In genomic region chr12:11681695-11682094, GRCh38 we compare ENCODE assay signal across 8 cellular contexts. TPM values are rescaled to one million over a fixed set of nuclear protein-coding genes. Genes with fewer than 3 reads are reported as not detected.
A peak's percentile ranks its signal among the peaks of the same experiment; 100 is the strongest.
DNase-seq lines count a peak whose midpoint lies in the region; ATAC-seq, FAIRE-seq and TF ChIP-seq lines count a peak whose summit lies in the region.
"Not testable (repeated sequence)": the region's sequence is repeated elsewhere in the genome, so short reads cannot be mapped to it uniquely, and the experiment has no call there.

No MANE protein-coding gene starts in this region.

- H3K4me1 ChIP-seq in HEK293 (ENCODE audit: control insufficient read depth, insufficient read depth, low read length); K562 (replicated peaks in 1 of 2; ENCODE audit: control insufficient read depth in 2 of 2, insufficient read depth in 2 of 2, low read length in 2 of 2): not testable (repeated sequence)
- peaks cover 12% of the 10 kb centered on the region for H3K4me1 ChIP-seq in GM12878 (ENCODE audit: control insufficient read depth, insufficient read depth, low read length)

- H3K36me3 Mint-ChIP-seq in dendritic cell treated with granulocyte-macrophage colony-stimulating factor and Interleukin-4, amounts not matched to agents 40 ng/mL and 50 ng/mL, for 4 days (ENCODE audit: low read depth) = peaks cover 69% of the 10 kb centered on the region
- peaks cover 13% of the 10 kb centered on the region for H3K36me3 Mint-ChIP-seq in endothelial cell (ENCODE audit: low read depth, unreplicated experiment)

- H3K27me3 Mint-ChIP-seq in dendritic cell treated with granulocyte-macrophage colony-stimulating factor and Interleukin-4, amounts not matched to agents 40 ng/mL and 50 ng/mL, for 4 days; endothelial cell (ENCODE audit: unreplicated experiment): not testable (repeated sequence)

- H3K4me1 Mint-ChIP-seq in dendritic cell treated with granulocyte-macrophage colony-stimulating factor and Interleukin-4, amounts not matched to agents 40 ng/mL and 50 ng/mL, for 4 days (ENCODE audit: low read depth) = peaks cover 95% of the 10 kb centered on the region
- H3K4me1 Mint-ChIP-seq in endothelial cell (ENCODE audit: unreplicated experiment) = peaks cover 32% of the 10 kb centered on the region

- not testable (repeated sequence) for H3K9me3 ChIP-seq in HEK293 (ENCODE audit: control insufficient read depth, insufficient read depth, low read depth, low read length); GM12878 (replicated peaks; ENCODE audit: control insufficient read depth, insufficient read depth, low read length); K562 (replicated peaks; ENCODE audit: control insufficient read depth, insufficient read depth, low read depth, low read length)

- H3K9ac ChIP-seq in GM12878 (ENCODE audit: control insufficient read depth, insufficient read depth, low read length); K562 (ENCODE audit: insufficient read depth in 1 of 2, low read depth in 2 of 2, low read length in 2 of 2): not testable (repeated sequence)

- not testable (repeated sequence) for TF ChIP-seq EP300 in GM12878 (IDR thresholded peaks at IDR 0.05; ENCODE audit: borderline replicate concordance in 1 of 2, control insufficient read depth in 1 of 2, low read depth in 2 of 2, low read length in 2 of 2); K562 (IDR thresholded peaks at IDR 0.05; ENCODE audit: low read length)

- not testable (repeated sequence) for TF ChIP-seq POLR2A in GM12878 (IDR thresholded peaks at IDR 0.05; ENCODE audit: low read depth, low read length); K562 (conservative IDR thresholded peaks at IDR 0.05)

- SMC1A ChIA-PET in GM12878 (lab: Charles Lee; ENCODE audit: uncharacterized antibody, unreplicated experiment) = interaction anchor here (1.6 to 1.7 kb wide), 2 partner anchors 18 to 78 kb away, joined by 4 to 5 read pairs; no protein-coding TSS in a partner anchor

- CTCF ChIA-PET in HEK293 (lab: Yijun Ruan, JAX) = interaction anchor here (1.2 kb wide), 1 partner anchor 12 kb away, joined by 3 read pairs; no protein-coding TSS in a partner anchor
- CTCF ChIA-PET in GM12878 (lab: Yijun Ruan, JAX); K562 (lab: Yijun Ruan, JAX; ENCODE audit: low intra/inter-chr PET ratio): not testable (repeated sequence)

- not testable (repeated sequence) for H3K27ac ChIP-seq in HEK293 (ENCODE audit: extremely low read depth, low read depth, low read length); GM12878 (ENCODE audit: control insufficient read depth, insufficient read depth); K562 (ENCODE audit: extremely low read depth, low read depth, low read length)

- not testable (repeated sequence) for H3K4me3 Mint-ChIP-seq in dendritic cell treated with granulocyte-macrophage colony-stimulating factor and Interleukin-4, amounts not matched to agents 40 ng/mL and 50 ng/mL, for 4 days
- H3K4me3 Mint-ChIP-seq in endothelial cell (ENCODE audit: unreplicated experiment) = peak overlapping the region; percentile 17

- H3K27me3 ChIP-seq in GM12878 (replicated peaks in 1 of 2; ENCODE audit: control insufficient read depth in 2 of 2, insufficient read depth in 2 of 2, low read length in 1 of 2); K562 (ENCODE audit: control insufficient read depth in 2 of 2, insufficient read depth in 2 of 2, low read length in 2 of 2): not testable (repeated sequence)

- H3K4me3 ChIP-seq in HEK293 (ENCODE audit: low read depth, low read length); GM12878; K562: not testable (repeated sequence)

- peak overlapping the region; percentile 79 for H3K27ac Mint-ChIP-seq in dendritic cell treated with granulocyte-macrophage colony-stimulating factor and Interleukin-4, amounts not matched to agents 40 ng/mL and 50 ng/mL, for 4 days
- H3K27ac Mint-ChIP-seq in endothelial cell (ENCODE audit: unreplicated experiment) = not testable (repeated sequence)

- H3K9me3 Mint-ChIP-seq in dendritic cell treated with granulocyte-macrophage colony-stimulating factor and Interleukin-4, amounts not matched to agents 40 ng/mL and 50 ng/mL, for 4 days; endothelial cell (ENCODE audit: unreplicated experiment): not testable (repeated sequence)

- H3K36me3 ChIP-seq in HEK293 (ENCODE audit: control insufficient read depth in 2 of 2, insufficient read depth in 1 of 2, low read length in 2 of 2); GM12878 (ENCODE audit: control insufficient read depth in 2 of 2, insufficient read depth in 2 of 2, low read length in 1 of 2); K562 (ENCODE audit: control insufficient read depth, insufficient read depth, low read length): not testable (repeated sequence)

- in situ Hi-C loops in GM12878 (cut with MboI); K562 (cut with MboI): not testable (repeated sequence)

- H4K20me1 ChIP-seq in GM12878 (ENCODE audit: control insufficient read depth, insufficient read depth); K562 (replicated peaks; ENCODE audit: control insufficient read depth, insufficient read depth, low read length): not testable (repeated sequence)

- RAD21 ChIA-PET in GM12878 (lab: Charles Lee; ENCODE audit: unreplicated experiment) = not testable (repeated sequence)

- not testable (repeated sequence) for TF ChIP-seq RAD21 in GM12878 (IDR thresholded peaks at IDR 0.05; ENCODE audit: insufficient read depth, low read depth, low read length); K562 (CRISPR knock-in tag; conservative IDR thresholded peaks at IDR 0.05 in 1 of 2, IDR thresholded peaks at IDR 0.05 in 1 of 2)

- 98% methylated on average over 3 of the region's 3 CpGs for WGBS in GM12878 (ENCODE audit: insufficient coverage, insufficient replicate concordance, low lambda C conversion rate, missing lambda C conversion rate)
- WGBS in K562 (ENCODE audit: insufficient coverage, low coverage, missing lambda C conversion rate) = 83% methylated on average over 3 of the region's 3 CpGs

- POLR2A ChIA-PET in HEK293 (lab: Yijun Ruan, JAX); K562 (lab: Yijun Ruan, JAX): not testable (repeated sequence)
- POLR2A ChIA-PET in GM12878 (lab: Charles Lee) = interaction anchor here (1.4 kb wide), 1 partner anchor 8 kb away, joined by 3 read pairs; no protein-coding TSS in a partner anchor

- H3K79me2 ChIP-seq in GM12878 (ENCODE audit: control insufficient read depth, insufficient read depth, low read length) = peaks cover 93% of the 10 kb centered on the region
- not testable (repeated sequence) for H3K79me2 ChIP-seq in K562 (ENCODE audit: control insufficient read depth, insufficient read depth, low read length)

- not testable (repeated sequence) for H3K4me2 ChIP-seq in GM12878 (ENCODE audit: control insufficient read depth, insufficient read depth); K562 (ENCODE audit: insufficient read depth, low read length)

- ATAC-seq in GM12878, K562: not testable (repeated sequence)

- not testable (repeated sequence) for TF ChIP-seq CTCF in HEK293 (tag by site-specific recombination; IDR thresholded peaks at IDR 0.05); GM12878 (IDR thresholded peaks at IDR 0.05 in 2 of 3, conservative IDR thresholded peaks at IDR 0.05 in 1 of 3; ENCODE audit: control insufficient read depth in 2 of 3, extremely low read depth in 1 of 3, insufficient read depth in 1 of 3, low read depth in 3 of 3, low read length in 3 of 3); K562 (IDR thresholded peaks at IDR 0.05 in 2 of 3, conservative IDR thresholded peaks at IDR 0.05 in 1 of 3; ENCODE audit: insufficient read depth in 2 of 3, low read depth in 1 of 3, low read length in 3 of 3); endothelial cell (IDR thresholded peaks at IDR 0.05; ENCODE audit: unreplicated experiment)

- FAIRE-seq in HTR-8/SVneo (lab: Jason Lieb, UNC) (peak; percentile 48), urothelium cell line (lab: Jason Lieb, UNC) (peak; percentile 73)
- not testable (repeated sequence) for FAIRE-seq in GM12878 (lab: Jason Lieb, UNC); K562 (lab: Jason Lieb, UNC)

- H3K9me1 ChIP-seq in K562 (ENCODE audit: control insufficient read depth, insufficient read depth, low read length) = not testable (repeated sequence)

- DNase-seq in HTR-8/SVneo (ENCODE audit: insufficient read length, low spot score); GM12878 (ENCODE audit: low read depth, low spot score); K562 (ENCODE audit: extremely low read depth in 1 of 4, low spot score in 3 of 4); endothelial cell (ENCODE audit: low spot score); urothelium cell line (ENCODE audit: low spot score): not testable (repeated sequence)
- peak; percentile 1 for DNase-seq in islet precursor cell

- not testable (repeated sequence) for BruUV-seq in GM12878 (replicated peaks; lab: Mats Ljungman, UMichigan); K562 (replicated peaks; lab: Mats Ljungman, UMichigan)

- not testable (repeated sequence) for H2AFZ ChIP-seq in GM12878 (ENCODE audit: control insufficient read depth, low read depth, low read length); K562 (ENCODE audit: low read depth, low read length)

- intact Hi-C loops in GM12878 (cut with micrococcal nuclease; ENCODE audit: unreplicated experiment); K562 (cut with micrococcal nuclease); dendritic cell treated with granulocyte-macrophage colony-stimulating factor and Interleukin-4, amounts not matched to agents 40 ng/mL and 50 ng/mL, for 4 days (cut with micrococcal nuclease): not testable (repeated sequence)

RNA-seq across cellular contexts. Expression of gene ETV6, which starts 32.2 kb away (rescaled TPM):
- total RNA-seq in GM12878 (2013; cell fraction: nucleolus; rRNA removed) = 109 and 115 TPM in 2 replicates
- 24.0 and 24.9 TPM in 2 replicates for total RNA-seq in GM12878 (2014; rRNA removed)
- total RNA-seq in GM12878 (2014; rRNA removed; fragmentation: Illumina TruSeq; extraction: Trizol) = 26.3 and 28.4 TPM in 2 replicates
- 69.7 and 74.8 TPM in 2 replicates for total RNA-seq in GM12878 (2021)
- polyA plus RNA-seq in GM12878 (2011; ENCODE audit: low read depth) = 18.0 TPM
- polyA plus RNA-seq in GM12878 (2011; rRNA removed) = 27.2 and 29.7 TPM in 2 replicates
- polyA plus RNA-seq in GM12878 (2011; cell fraction: cytosol; rRNA removed) = 21.0 and 26.5 TPM in 2 replicates
- polyA plus RNA-seq in GM12878 (2011; cell fraction: nucleus; rRNA removed) = 53.6 and 57.2 TPM in 2 replicates
- 22.0 and 25.1 TPM in 2 replicates for polyA plus RNA-seq in GM12878 (2012)
- 32.6 and 34.6 TPM in 2 replicates for polyA plus RNA-seq in GM12878 (2014; fragmentation: Illumina TruSeq; extraction: Trizol)
- polyA plus RNA-seq in GM12878 (2014; fragmentation: Nextera tagmentation; extraction: Ambion mirVana) = 10 to 100 TPM in 1 of 2 experiments, 1 to 10 TPM in 1; 6.6 to 10.4 TPM
- 25.1 and 26.3 TPM in 2 replicates for polyA plus RNA-seq in GM12878 (2014; rRNA removed)
- polyA plus RNA-seq in GM12878 (2016; fragmentation: Nextera tagmentation; extraction: Ambion mirVana) = 10 to 100 TPM in 1 of 2 experiments, 1 to 10 TPM in 1; 7.8 to 12.5 TPM
- polyA minus RNA-seq in GM12878 (2011; rRNA and poly(A)+ RNA removed) = 52.2 and 65.0 TPM in 2 replicates
- 23.9 and 25.7 TPM in 2 replicates for polyA minus RNA-seq in GM12878 (2011; cell fraction: cytosol; rRNA and poly(A)+ RNA removed)
- polyA minus RNA-seq in GM12878 (2011; cell fraction: nucleus; rRNA and poly(A)+ RNA removed) = 74.2 and 133 TPM in 2 replicates
- total RNA-seq in K562 (2011; cell fraction: chromatin; rRNA removed; ENCODE audit: low replicate concordance) = 9.4 and 9.8 TPM in 2 replicates
- total RNA-seq in K562 (2011; cell fraction: nucleolus; rRNA removed) = 5.7 and 6.3 TPM in 2 replicates
- total RNA-seq in K562 (2011; cell fraction: nucleoplasm; rRNA removed) = 4.8 and 14.7 TPM in 2 replicates
- 3.4 and 4.6 TPM in 2 replicates for total RNA-seq in K562 (2014; rRNA removed)
- total RNA-seq in K562 (2014; rRNA removed; fragmentation: Illumina TruSeq; extraction: Trizol) = 4.1 and 5.1 TPM in 2 replicates
- total RNA-seq in K562 (2015; rRNA removed; fragmentation: Illumina TruSeq; extraction: Trizol) = 6.4 and 6.6 TPM in 2 replicates
- 10.6 and 12.7 TPM in 2 replicates for total RNA-seq in K562 (2021)
- polyA plus RNA-seq in K562 (2011; rRNA removed) = 3.1 and 3.9 TPM in 2 replicates
- polyA plus RNA-seq in K562 (2011; cell fraction: cytosol; rRNA removed) = 2.1 and 2.9 TPM in 2 replicates
- polyA plus RNA-seq in K562 (2011; cell fraction: nucleus; rRNA removed) = 5.8 and 8.2 TPM in 2 replicates
- 4.0 and 5.5 TPM in 2 replicates for polyA plus RNA-seq in K562 (2012)
- 5.6 and 5.8 TPM in 2 replicates for polyA plus RNA-seq in K562 (2014; fragmentation: Illumina TruSeq; extraction: Trizol)
- polyA plus RNA-seq in K562 (2014; fragmentation: Nextera tagmentation; extraction: Ambion mirVana) = 1 to 10 TPM in 1 of 2 experiments, under 1 TPM in 1; 0.81 to 1.8 TPM
- 3.9 and 4.1 TPM in 2 replicates for polyA plus RNA-seq in K562 (2014; rRNA removed)
- polyA minus RNA-seq in K562 (2011; rRNA and poly(A)+ RNA removed) = 7.4 and 7.5 TPM in 2 replicates
- polyA minus RNA-seq in K562 (2011; cell fraction: cytosol; rRNA and poly(A)+ RNA removed) = 4.9 and 5.4 TPM in 2 replicates
- 9.3 and 15.8 TPM in 2 replicates for polyA minus RNA-seq in K562 (2011; cell fraction: nucleus; rRNA and poly(A)+ RNA removed)
- 98.7 TPM for total RNA-seq in endothelial cell (ENCODE audit: unreplicated experiment)
